ENCODE assay signal across 8 cellular contexts in the genomic region with DNA sequence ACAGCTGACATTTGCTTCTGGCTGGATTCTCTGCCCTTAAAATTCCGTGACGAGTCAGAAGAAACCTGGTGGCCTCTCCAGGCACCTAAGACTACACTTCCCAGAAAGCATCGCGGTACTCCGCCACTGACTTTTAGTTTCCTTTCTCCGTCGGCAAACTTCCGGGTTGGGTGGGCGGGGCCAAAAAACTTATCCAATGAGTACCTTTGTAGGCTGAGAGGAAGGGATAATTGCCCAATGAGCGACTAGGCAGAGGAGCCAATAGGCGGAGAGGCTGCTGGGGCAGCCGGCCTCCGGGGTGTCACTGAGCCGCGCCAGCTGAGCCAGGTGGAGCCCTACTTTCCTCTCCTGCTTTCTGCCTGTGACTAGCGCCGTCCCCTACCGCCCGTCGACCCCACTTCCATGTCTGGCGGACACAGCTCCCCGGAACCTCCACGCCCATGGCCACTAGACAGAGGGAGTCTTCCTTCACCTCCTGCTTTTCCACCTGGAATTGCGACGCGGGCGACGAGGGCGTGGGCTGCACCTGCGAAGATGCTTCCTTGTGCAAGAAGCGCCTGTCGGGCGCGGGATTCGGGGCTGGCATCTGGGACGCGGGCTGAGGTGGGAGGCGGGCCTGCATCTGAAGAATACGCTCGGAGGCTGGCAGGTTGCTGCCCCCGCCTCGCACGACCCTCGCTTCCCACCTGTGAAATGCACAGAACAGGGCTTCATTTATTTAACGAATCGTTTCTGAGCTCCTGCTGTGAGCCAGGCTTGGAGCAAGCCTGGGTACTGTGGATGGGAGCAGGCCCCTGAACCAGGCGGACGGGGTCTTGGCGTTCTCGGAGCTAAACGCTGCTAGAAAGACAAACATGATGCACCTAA.
A peak's percentile ranks its signal among the peaks of the same experiment; 100 is the strongest.
DNase-seq lines count a peak whose midpoint lies in the region; ATAC-seq lines count a peak whose summit lies in the region.

No MANE protein-coding gene starts in this region.

- peak overlapping the region; percentile 4 for H3K9ac ChIP-seq in iPS-15b (ENCODE audit: low read depth, low read length)

- H3K4me1 ChIP-seq in iPS-15b (ENCODE audit: control insufficient read depth, insufficient read depth, low read length) = no peaks in the 10 kb centered on the region

- peak; percentile 63 for DNase-seq in 8988T
- DNase-seq in NCI-H2107 treated with DMSO at 0.1 percent for 48 hours (lab: John Stamatoyannopoulos, UW; ENCODE audit: unreplicated experiment) = peak; percentile 95
- DNase-seq in UCSD-AML1 (lab: John Stamatoyannopoulos, UW; ENCODE audit: unreplicated experiment) = peak; percentile 88
- DNase-seq in brain pericyte (ENCODE audit: low read depth, low spot score) = peak; percentile 67
- DNase-seq in skeletal muscle cell (ENCODE audit: low read depth) = peak; percentile 84

- no peaks in the 10 kb centered on the region for H3K27me3 ChIP-seq in iPS-15b (ENCODE audit: control insufficient read depth, insufficient read depth, low read length)

- H3K4me3 ChIP-seq in iPS-15b (ENCODE audit: low read depth, low read length) = peak overlapping the region; percentile 96
- peak overlapping the region; percentile 95 for H3K4me3 ChIP-seq in skeletal muscle cell (ENCODE audit: low read depth, low read length)

- no peaks in the 10 kb centered on the region for H3K36me3 ChIP-seq in iPS-15b (ENCODE audit: control insufficient read depth, insufficient read depth, low read length)

- H3K9me3 ChIP-seq in iPS-15b (ENCODE audit: control insufficient read depth, insufficient read depth, low read length) = no peaks in the 10 kb centered on the region

- peak; percentile 92 for ATAC-seq in GM18858 (IDR thresholded peaks at IDR 0.05; ENCODE audit: unreplicated experiment)
- peak; percentile 98 for ATAC-seq in HG03066 (IDR thresholded peaks at IDR 0.05; ENCODE audit: low read depth, unreplicated experiment)

Comparison
In these comparisons a context has a peak if more than half of its experiments do, and no peak if none do; other contexts are left out.
1. Peak in every context shown above with its lines: DNase-seq, ATAC-seq and H3K4me3 ChIP-seq.